17 cellular contexts compared by ENCODE assay signal in the genomic region with DNA sequence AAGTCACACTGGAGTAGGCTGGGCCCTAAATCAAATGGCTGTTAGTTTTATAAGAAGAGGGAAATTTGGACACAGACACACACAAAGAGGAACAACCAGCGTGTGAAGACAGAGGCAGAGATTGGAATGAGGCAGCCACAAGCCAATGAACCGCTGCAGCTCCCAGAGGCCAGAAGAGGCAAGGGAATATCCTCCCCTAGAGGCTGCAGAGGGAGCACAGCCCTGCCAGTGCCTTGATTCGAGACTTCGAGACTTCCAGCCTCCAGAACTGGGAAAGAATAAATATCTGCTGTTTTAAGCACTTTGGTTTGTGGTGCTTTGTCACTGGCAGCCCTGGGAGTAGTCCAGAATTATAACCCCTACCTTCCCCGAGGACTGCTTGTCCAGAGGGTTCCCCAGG.
DNase-seq lines count a peak whose midpoint lies in the region; ATAC-seq and TF ChIP-seq lines count a peak whose summit lies in the region.
"Had no signal": no experiment of that assay in that cellular context is flagged by ENCODE, and none has a peak within 500 bp of the region (broad histone marks: within the 10 kb centered on the region; RNA-seq: fewer than 3 reads in every experiment).

No MANE protein-coding gene starts in this region.

- no peak overlapping the region for H3K27ac Mint-ChIP-seq in activated T-helper 1 cell treated with anti-CD3 and anti-CD28 coated beads, Interleukin-12 subunit alpha, Interleukin-12 subunit beta, Interleukin-2, Interleukin-4 antibody, amounts not matched to agents 30 ng/mL and 10 ng/mL and 1 ng/mL, durations not matched to agents 14 hours and 24 hours and 36 hours
- H3K27ac Mint-ChIP-seq: activated T-helper 2 cell treated with anti-CD3 and anti-CD28 coated beads, Interferon-gamma antibody, Interleukin-2, Interleukin-4, amounts not matched to agents 10 μg/mL and 5 μg/mL and 100 μg/mL, durations not matched to agents 14 hours and 24 hours and 36 hours; T-cell had no signal

- H3K9ac ChIP-seq in subcutaneous abdominal adipose tissue (ENCODE audit: low read length in 5 of 5), result no peak overlapping the region

- H3K9me3 Mint-ChIP-seq in activated T-helper 1 cell treated with anti-CD3 and anti-CD28 coated beads, Interleukin-12 subunit alpha, Interleukin-12 subunit beta, Interleukin-2, Interleukin-4 antibody, amounts not matched to agents 30 ng/mL and 10 ng/mL and 1 ng/mL, durations not matched to agents 14 hours and 24 hours and 36 hours, result peaks cover 2% of the 10 kb centered on the region
- H3K9me3 Mint-ChIP-seq: activated T-helper 2 cell treated with anti-CD3 and anti-CD28 coated beads, Interferon-gamma antibody, Interleukin-2, Interleukin-4, amounts not matched to agents 10 μg/mL and 5 μg/mL and 100 μg/mL, durations not matched to agents 14 hours and 24 hours and 36 hours had no signal

- 94% methylated on average over 5 of the region's 5 CpGs for WGBS in prostate gland

- H3K4me1 ChIP-seq in subcutaneous abdominal adipose tissue (ENCODE audit: control insufficient read depth in 5 of 5, insufficient read depth in 5 of 5, low read length in 5 of 5) (peaks cover 9 to 49% (median 48%) of the 10 kb centered on the region in 5 donors), prostate gland (replicated peaks) (no peaks in the 10 kb centered on the region)

- H3K27ac ChIP-seq in RWPE1, result peak overlapping the region; percentile 56; the same call in 1 of the 2 replicates
- peak overlapping the region; percentile 16 for H3K27ac ChIP-seq in subcutaneous abdominal adipose tissue (ENCODE audit: low read depth, low read length)
- no peak overlapping the region for H3K27ac ChIP-seq in prostate gland
- H3K27ac ChIP-seq: left ventricle myocardium inferior, thoracic aorta had no signal

- H3K36me3 ChIP-seq in subcutaneous abdominal adipose tissue (ENCODE audit: control insufficient read depth in 5 of 5, insufficient read depth in 5 of 5, low read length in 5 of 5) (no peaks in the 10 kb centered on the region), prostate gland (no peaks in the 10 kb centered on the region)
- H3K36me3 ChIP-seq: left ventricle myocardium inferior, thoracic aorta had no signal

- peaks cover 0 to 5% (median 4%) of the 10 kb centered on the region in 5 donors for H3K9me3 ChIP-seq in subcutaneous abdominal adipose tissue (ENCODE audit: control insufficient read depth in 5 of 5, low read length in 5 of 5)
- H3K9me3 ChIP-seq in prostate gland, result no peaks in the 10 kb centered on the region
- H3K9me3 ChIP-seq: thoracic aorta had no signal

- H3K4me3 ChIP-seq in fibroblast of pulmonary artery (replicated peaks; ENCODE audit: low read depth, low read length) (no peak overlapping the region), subcutaneous abdominal adipose tissue (ENCODE audit: low read depth in 1 of 5, low read length in 5 of 5) (no peak overlapping the region), prostate gland (no peak overlapping the region)
- H3K4me3 ChIP-seq: GM12878, left ventricle myocardium inferior, thoracic aorta had no signal

- intact Hi-C loops in prostate gland (cut with DNase I), result no loop called here
- intact Hi-C loops in activated T-helper 1 cell treated with anti-CD3 and anti-CD28 coated beads, Interleukin-12 subunit alpha, Interleukin-12 subunit beta, Interleukin-2, Interleukin-4 antibody, amounts not matched to agents 30 ng/mL and 10 ng/mL and 1 ng/mL, durations not matched to agents 14 hours and 24 hours and 36 hours (cut with micrococcal nuclease), result no loop called here

- H3K27me3 ChIP-seq in subcutaneous abdominal adipose tissue (ENCODE audit: control insufficient read depth in 5 of 5, insufficient read depth in 4 of 5, low read length in 5 of 5), result no peaks in the 10 kb centered on the region
- peaks cover 4% of the 10 kb centered on the region for H3K27me3 ChIP-seq in prostate gland (replicated peaks; ENCODE audit: insufficient read depth)

- CTCF ChIA-PET in RWPE1 (lab: Yijun Ruan, JAX), result interaction anchor here (0.8 kb wide), 1 partner anchor 760 kb away, joined by 5 read pairs; no protein-coding TSS in a partner anchor

- DNase-seq in NCI-H82 (lab: John Stamatoyannopoulos, UW) (peak; percentile 1), NCI-H82 treated with DMSO at 0.1 percent for 48 hours (lab: John Stamatoyannopoulos, UW; ENCODE audit: unreplicated experiment) (no peak), RWPE1 (ENCODE audit: low spot score) (no peak), fibroblast of pulmonary artery (ENCODE audit: low read depth) (peak; percentile 28), prostate gland (ENCODE audit: low spot score) (no peak)
- no peak for DNase-seq in activated T-helper 1 cell treated with anti-CD3 and anti-CD28 coated beads, Interleukin-12 subunit alpha, Interleukin-12 subunit beta, Interleukin-2, Interleukin-4 antibody, amounts not matched to agents 30 ng/mL and 10 ng/mL and 1 ng/mL, durations not matched to agents 14 hours and 24 hours and 36 hours (ENCODE audit: low spot score)
- DNase-seq: activated CD4-positive, alpha-beta T cell treated with anti-CD3 and anti-CD28 coated beads, Interleukin-2, amount 50 U/mL, for 4 hours; effector memory CD4-positive, alpha-beta T cell; Kasumi-1; left ventricle myocardium inferior; stimulated activated CD4-positive, alpha-beta T cell treated with anti-CD3 and anti-CD28 coated beads, Interleukin-12 subunit alpha, Interleukin-12 subunit beta, amount 100 ng/mL, for 4 hours; T-cell had no signal

- POLR2A ChIA-PET in RWPE1 (lab: Yijun Ruan, JAX; ENCODE audit: low non-redundant PET), result no interaction called here

- TF ChIP-seq CTCF in RWPE1 (conservative IDR thresholded peaks at IDR 0.05; ENCODE audit: low read depth) (no peak), fibroblast of pulmonary artery (IDR thresholded peaks at IDR 0.05; ENCODE audit: low read length, missing control alignments) (peak; percentile 31), prostate gland (IDR thresholded peaks at IDR 0.05) (no peak)

- peaks cover 5% of the 10 kb centered on the region for H3K27me3 Mint-ChIP-seq in activated T-helper 1 cell treated with anti-CD3 and anti-CD28 coated beads, Interleukin-12 subunit alpha, Interleukin-12 subunit beta, Interleukin-2, Interleukin-4 antibody, amounts not matched to agents 30 ng/mL and 10 ng/mL and 1 ng/mL, durations not matched to agents 14 hours and 24 hours and 36 hours (ENCODE audit: insufficient read depth)

- ATAC-seq in HG02870 (IDR thresholded peaks at IDR 0.05; ENCODE audit: unreplicated experiment), result no peak
- ATAC-seq: GM12878, T-cell had no signal

- H3K36me3 Mint-ChIP-seq in activated T-helper 1 cell treated with anti-CD3 and anti-CD28 coated beads, Interleukin-12 subunit alpha, Interleukin-12 subunit beta, Interleukin-2, Interleukin-4 antibody, amounts not matched to agents 30 ng/mL and 10 ng/mL and 1 ng/mL, durations not matched to agents 14 hours and 24 hours and 36 hours (ENCODE audit: low read depth), result no peaks in the 10 kb centered on the region
- H3K36me3 Mint-ChIP-seq: T-cell had no signal

- TF ChIP-seq POLR2A in prostate gland (IDR thresholded peaks at IDR 0.05), result no peak

- no peak overlapping the region for H3K4me3 Mint-ChIP-seq in activated T-helper 1 cell treated with anti-CD3 and anti-CD28 coated beads, Interleukin-12 subunit alpha, Interleukin-12 subunit beta, Interleukin-2, Interleukin-4 antibody, amounts not matched to agents 30 ng/mL and 10 ng/mL and 1 ng/mL, durations not matched to agents 14 hours and 24 hours and 36 hours
- H3K4me3 Mint-ChIP-seq: T-cell had no signal

- H3K4me1 Mint-ChIP-seq in activated T-helper 1 cell treated with anti-CD3 and anti-CD28 coated beads, Interleukin-12 subunit alpha, Interleukin-12 subunit beta, Interleukin-2, Interleukin-4 antibody, amounts not matched to agents 30 ng/mL and 10 ng/mL and 1 ng/mL, durations not matched to agents 14 hours and 24 hours and 36 hours (ENCODE audit: low read depth), result no peaks in the 10 kb centered on the region
- H3K4me1 Mint-ChIP-seq: T-cell had no signal

Comparison
In these comparisons a context has a peak if more than half of its experiments do, and no peak if none do; other contexts are left out.
1. DNase-seq: peak in NCI-H82 (single experiment) and fibroblast of pulmonary artery (single experiment); none in NCI-H82 treated with DMSO at 0.1 percent for 48 hours (single experiment), RWPE1 (single experiment), prostate gland (single experiment) and activated T-helper 1 cell treated with anti-CD3 and anti-CD28 coated beads, Interleukin-12 subunit alpha, Interleukin-12 subunit beta, Interleukin-2, Interleukin-4 antibody, amounts not matched to agents 30 ng/mL and 10 ng/mL and 1 ng/mL, durations not matched to agents 14 hours and 24 hours and 36 hours (single experiment).
2. H3K27ac ChIP-seq: peak in RWPE1 (single experiment) and subcutaneous abdominal adipose tissue (single experiment); none in prostate gland (0 of 2).